Comparison of ENCODE assay signal across 1 cellular context in genomic region chr4:13543648-13544555, GRCh38.
A peak's percentile ranks its signal among the peaks of the same experiment; 100 is the strongest.
TF ChIP-seq lines count a peak whose summit lies in the region.

Gene NKX3-2, minus strand, starts transcription at chr4:13544508. Its CDS starts 94 bp downstream, at chr4:13544414.

TF ChIP-seq in K562, 482 proteins besides CTCF, POLR2A, EP300 and RAD21 (continued from another document):
- TF ChIP-seq PATZ1 (CRISPR knock-in tag; IDR thresholded peaks at IDR 0.05; ENCODE audit: borderline replicate concordance) (no peak), ILF3 (IDR thresholded peaks at IDR 0.05; ENCODE audit: borderline replicate concordance) (no peak), ARID4B (CRISPR knock-in tag; IDR thresholded peaks at IDR 0.05) (no peak), JUN (IDR thresholded peaks at IDR 0.05; ENCODE audit: borderline replicate concordance, low read depth, low read length) (no peak), JUN (CRISPR knock-in tag; IDR thresholded peaks at IDR 0.05; ENCODE audit: borderline replicate concordance) (no peak), PHF21A (IDR thresholded peaks at IDR 0.05; ENCODE audit: borderline replicate concordance, low read depth) (no peak), MBD1 (CRISPR knock-in tag; IDR thresholded peaks at IDR 0.05) (peak; percentile 77; the same call in 1 of the 2 replicates), CBX1 (IDR thresholded peaks at IDR 0.05; ENCODE audit: low read depth) (peak; percentile 42; the same call in 1 of the 2 replicates), GABPB2 (CRISPR knock-in tag; conservative IDR thresholded peaks at IDR 0.05) (no peak), ZNF174 (CRISPR knock-in tag; IDR thresholded peaks at IDR 0.05) (no peak), E2F6 (IDR thresholded peaks at IDR 0.05; ENCODE audit: borderline replicate concordance in 1 of 2, extremely low read depth in 1 of 2, insufficient read depth in 1 of 2, insufficient read length in 1 of 2, low read depth in 1 of 2, low read length in 1 of 2, poor library complexity in 1 of 2, severe bottlenecking in 1 of 2) (peak; percentile 63 to 89), CHCHD3 (CRISPR knock-in tag; IDR thresholded peaks at IDR 0.05) (no peak), ZBED1 (IDR thresholded peaks at IDR 0.05) (no peak), HNRNPL (IDR thresholded peaks at IDR 0.05; ENCODE audit: low read depth, low read length) (peak; percentile 42; the same call in 1 of the 2 replicates), FOXJ2 (tag; IDR thresholded peaks at IDR 0.05) (no peak), RFX1 (IDR thresholded peaks at IDR 0.05) (no peak), MED1 (CRISPR knock-in tag; IDR thresholded peaks at IDR 0.05; ENCODE audit: borderline replicate concordance) (no peak), GTF2E2 (tag; IDR thresholded peaks at IDR 0.05) (no peak), PHF20 (IDR thresholded peaks at IDR 0.05; ENCODE audit: partially characterized antibody) (no peak), CREB3 (tag; conservative IDR thresholded peaks at IDR 0.05; ENCODE audit: low read depth) (no peak), SETDB1 (IDR thresholded peaks at IDR 0.05; ENCODE audit: low read length) (no peak), U2AF1 (optimal IDR thresholded peaks at IDR 0.05; ENCODE audit: low read depth, low read length) (peak; percentile 40), HMGN3 (IDR thresholded peaks at IDR 0.05; ENCODE audit: borderline replicate concordance, extremely low read depth, insufficient read length, low read depth, low read length) (peak; percentile 3), ZNF785 (CRISPR knock-in tag; IDR thresholded peaks at IDR 0.05) (no peak), DMBX1 (CRISPR knock-in tag; IDR thresholded peaks at IDR 0.05; ENCODE audit: borderline replicate concordance) (no peak), ZNF311 (CRISPR knock-in tag; IDR thresholded peaks at IDR 0.05) (no peak), POLR2G (IDR thresholded peaks at IDR 0.05; ENCODE audit: low read depth, low read length) (peak; percentile 13; the same call in 1 of the 2 replicates)
